12 cellular contexts compared by ENCODE assay signal in genomic region chr7:70044525-70044924, GRCh38.
"Had no signal": no experiment of that assay in that cellular context is flagged by ENCODE, and none has a peak within 500 bp of the region (broad histone marks: within the 10 kb centered on the region; RNA-seq: fewer than 3 reads in every experiment).

No MANE protein-coding gene starts in this region.

- H3K36me3 ChIP-seq: MG63 had no signal

- H3K9me3 ChIP-seq: MG63 had no signal

- H3K4me3 ChIP-seq: MG63 had no signal

- H3K27ac ChIP-seq: RWPE1 had no signal

- DNase-seq: IMR-90, Karpas-422, KG1, MG63, NCI-H1092, NCI-H1436 treated with DMSO at 0.1 percent for 48 hours, NCI-H2081 treated with DMSO at 0.1 percent for 48 hours, NCI-H2171, NCI-H226, NCI-H446, NCI-H524 treated with DMSO at 0.1 percent for 48 hours had no signal
